ENCODE assay signal across 8 cellular contexts in the genomic region with DNA sequence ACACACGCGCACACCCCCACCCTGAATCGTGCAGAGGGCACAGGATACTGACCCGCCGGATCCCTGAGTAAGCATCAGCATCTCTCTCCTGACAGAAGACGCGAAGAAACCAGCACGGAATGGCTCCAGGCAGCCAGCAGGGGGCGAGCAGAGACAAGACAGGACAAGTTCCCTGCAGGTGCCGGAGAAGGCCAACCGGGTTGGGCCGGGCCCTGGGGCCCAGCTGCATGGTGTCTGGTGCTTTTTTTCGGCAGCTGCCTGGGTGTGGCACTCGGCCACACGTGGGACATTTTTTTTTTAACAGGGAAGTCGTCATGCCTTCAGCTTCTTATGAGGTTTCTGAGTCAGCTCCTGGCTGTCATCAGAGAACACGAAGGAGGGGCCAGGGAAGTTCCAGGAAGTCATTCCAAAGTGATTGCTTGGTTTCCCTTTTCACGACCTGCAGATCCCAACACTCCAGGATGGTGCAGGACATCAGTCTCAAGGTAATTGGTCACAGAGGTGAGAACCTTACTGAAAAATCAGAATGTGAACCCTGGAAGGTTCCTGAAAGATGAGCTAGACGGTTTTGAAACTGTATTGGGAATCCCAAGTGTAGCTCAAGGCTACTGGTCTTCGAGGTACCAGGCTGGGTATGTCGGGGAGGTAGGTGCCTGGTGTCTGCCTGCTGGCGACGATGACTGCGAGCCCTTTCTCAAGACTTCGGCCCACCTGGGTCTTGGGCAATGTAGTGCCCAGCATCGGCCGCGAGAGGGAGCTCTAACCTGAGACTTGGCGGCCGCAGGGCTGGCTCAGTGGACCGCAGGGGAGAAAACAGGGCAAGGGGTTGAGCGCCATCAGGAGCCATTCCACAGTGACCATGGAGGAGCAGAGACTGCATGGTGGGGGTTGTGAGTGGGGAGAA.
DNase-seq lines count a peak whose midpoint lies in the region; ATAC-seq lines count a peak whose summit lies in the region.

No MANE protein-coding gene starts in this region.

- H3K27me3 Mint-ChIP-seq in activated CD4-positive, alpha-beta memory T cell treated with anti-CD3 and anti-CD28 coated beads, Interleukin-2, amount 10 ng/mL, durations not matched to agents 7 days and 5 days, result peaks cover 3% of the 10 kb centered on the region

- no peaks in the 10 kb centered on the region for H3K9me3 Mint-ChIP-seq in activated CD4-positive, alpha-beta memory T cell treated with anti-CD3 and anti-CD28 coated beads, Interleukin-2, amount 10 ng/mL, durations not matched to agents 7 days and 5 days

- H3K4me3 Mint-ChIP-seq in activated CD4-positive, alpha-beta memory T cell treated with anti-CD3 and anti-CD28 coated beads, Interleukin-2, amount 10 ng/mL, durations not matched to agents 7 days and 5 days, result peak overlapping the region; percentile 26

- DNase-seq in ACHN, result peak; percentile 96
- DNase-seq in NCI-H82 (lab: John Stamatoyannopoulos, UW), result peak; percentile 90
- peak; percentile 84 for DNase-seq in activated CD4-positive, alpha-beta memory T cell treated with anti-CD3 and anti-CD28 coated beads, Interleukin-2, amount 10 ng/mL, durations not matched to agents 7 days and 5 days
- DNase-seq in ecto neural progenitor cell (ENCODE audit: low spot score), result peak; percentile 94
- DNase-seq in lung microvascular endothelial cell (ENCODE audit: low read depth in 2 of 2), result peak; percentile 77 to 95
- DNase-seq in stimulated activated CD4-positive, alpha-beta T cell treated with anti-CD3 and anti-CD28 coated beads, TNF-alpha, amount 100 ng/mL, for 1 hour (ENCODE audit: low read depth in 3 of 3, low spot score in 1 of 3), result peak; percentile 32 to 65 (median 55)

- ATAC-seq in GM18907 (IDR thresholded peaks at IDR 0.05; ENCODE audit: unreplicated experiment) (peak; percentile 66), HG03571 (IDR thresholded peaks at IDR 0.05; ENCODE audit: unreplicated experiment) (peak; percentile 61)

- POLR2A ChIA-PET in activated CD4-positive, alpha-beta memory T cell treated with anti-CD3 and anti-CD28 coated beads, Interleukin-2, amount 10 ng/mL, durations not matched to agents 7 days and 5 days (lab: Charles Lee), result interaction anchor here (1.0 to 1.2 kb wide), 2 partner anchors 453 to 477 kb away, joined by 4 to 5 read pairs; partner anchors contain the start of gene CRACR2A

- H3K4me1 Mint-ChIP-seq in activated CD4-positive, alpha-beta memory T cell treated with anti-CD3 and anti-CD28 coated beads, Interleukin-2, amount 10 ng/mL, durations not matched to agents 7 days and 5 days, result peaks cover 10% of the 10 kb centered on the region

- CTCF ChIA-PET in activated CD4-positive, alpha-beta memory T cell treated with anti-CD3 and anti-CD28 coated beads, Interleukin-2, amount 10 ng/mL, durations not matched to agents 7 days and 5 days (lab: Charles Lee), result interaction anchor here (0.5 to 3.0 kb wide), 72 partner anchors 9 to 1199 kb away, joined by 3 to 80 read pairs (median 4); no protein-coding TSS in a partner anchor

- no peaks in the 10 kb centered on the region for H3K36me3 Mint-ChIP-seq in activated CD4-positive, alpha-beta memory T cell treated with anti-CD3 and anti-CD28 coated beads, Interleukin-2, amount 10 ng/mL, durations not matched to agents 7 days and 5 days (ENCODE audit: low read depth)

- in situ Hi-C loops in ACHN (cut with HindIII; ENCODE audit: low pct_ligation_motif_present, low pct_unique_long_range_greater_than_20kb, low sequenced_read_pairs), result loop anchor here (25.0 kb wide), 2 partner anchors 163 to 512 kb away; no protein-coding TSS in a partner anchor

- peak overlapping the region; percentile 52 for H3K27ac Mint-ChIP-seq in activated CD4-positive, alpha-beta memory T cell treated with anti-CD3 and anti-CD28 coated beads, Interleukin-2, amount 10 ng/mL, durations not matched to agents 7 days and 5 days

Comparison
In these comparisons a context has a peak if more than half of its experiments do, and no peak if none do; other contexts are left out.
1. Peak in every context shown above with its lines: DNase-seq and ATAC-seq.